ENCODE assay signal across 1 cellular context in genomic region chr5:72197393-72197792, GRCh38.
TF ChIP-seq lines count a peak whose summit lies in the region.

No MANE protein-coding gene starts in this region.

TF ChIP-seq in K562, 482 proteins besides CTCF, POLR2A, EP300 and RAD21:
- TF ChIP-seq ZNF280B (CRISPR knock-in tag; IDR thresholded peaks at IDR 0.05), result no peak
- 0 out of 2 replicates have a peak, but pooled peaks have one; percentile 22 for TF ChIP-seq POLR2AphosphoS2 (IDR thresholded peaks at IDR 0.05; ENCODE audit: low read length)
